In genomic region chr4:120755864-120756263, GRCh38 we compare ENCODE assay signal across 32 cellular contexts.
"Had no signal": no experiment of that assay in that cellular context is flagged by ENCODE, and none has a peak within 500 bp of the region (broad histone marks: within the 10 kb centered on the region; RNA-seq: fewer than 3 reads in every experiment).

No MANE protein-coding gene starts in this region.

- H3K36me3 ChIP-seq: adrenal gland, brain microvascular endothelial cell, breast epithelium had no signal

- H3K27me3 ChIP-seq: adrenal gland, body of pancreas, brain microvascular endothelial cell, breast epithelium had no signal

- ATAC-seq: activated CD8-positive, alpha-beta T cell treated with anti-CD3 and anti-CD28 coated beads for 36 hours; activated naive CD4-positive, alpha-beta T cell treated with anti-CD3 and anti-CD28 coated beads, Interleukin-2, amount 50 U/mL, for 72 hours; activated T-cell treated with anti-CD3 and anti-CD28 coated beads, Interleukin-2, amount 50 U/mL, for 4 hours; activated T-cell treated with anti-CD3 and anti-CD28 coated beads, Interleukin-2, amount 50 U/mL, for 72 hours; activated T-helper 17 cell treated with anti-CD3 and anti-CD28 coated beads, Interleukin-2, amount 50 U/mL, for 72 hours; body of pancreas had no signal

- H3K4me1 ChIP-seq: body of pancreas, breast epithelium had no signal

- FAIRE-seq: astrocyte, TTC549 had no signal

- DNase-seq: activated B cell treated with CpG ODN at 0.5 μM for 24 hours; activated CD4-positive, alpha-beta T cell treated with anti-CD3 and anti-CD28 coated beads for 4 hours; activated CD4-positive, alpha-beta T cell treated with anti-CD3 and anti-CD28 coated beads, Interleukin-2, amount 10 ng/mL, durations not matched to agents 7 days and 5 days; activated CD4-positive, alpha-beta T cell treated with anti-CD3 and anti-CD28 coated beads, Interleukin-2, amount 50 U/mL, for 48 hours; activated CD4-positive, CD25-positive, alpha-beta regulatory T cell treated with anti-CD3 and anti-CD28 coated beads, Interleukin-2, amount 50 U/mL, for 72 hours; activated CD8-positive, alpha-beta memory T cell treated with anti-CD3 and anti-CD28 coated beads, Interleukin-2, amount 50 U/mL, for 4 hours; activated CD8-positive, alpha-beta T cell treated with anti-CD3 and anti-CD28 coated beads for 36 hours; activated effector memory CD4-positive, alpha-beta T cell treated with anti-CD3 and anti-CD28 coated beads, Interleukin-2, amount 50 U/mL, for 16 hours; activated gamma-delta T cell treated with Interleukin-2 at 50 U/mL for 16 hours; activated naive CD4-positive, alpha-beta T cell; activated naive CD4-positive, alpha-beta T cell treated with anti-CD3 and anti-CD28 coated beads for 36 hours; activated naive CD4-positive, alpha-beta T cell treated with anti-CD3 and anti-CD28 coated beads, Interleukin-2, amount 50 U/mL, for 16 hours; activated naive CD8-positive, alpha-beta T cell treated with anti-CD3 and anti-CD28 coated beads for 36 hours; activated T-cell treated with anti-CD3 and anti-CD28 coated beads for 4 hours; activated T-cell treated with anti-CD3 and anti-CD28 coated beads, Interleukin-2, amount 50 U/mL, for 1 hour; activated T-cell treated with anti-CD3 and anti-CD28 coated beads, Interleukin-2, amount 50 U/mL, for 4 hours; activated T-cell treated with anti-CD3 and anti-CD28 coated beads, Interleukin-2, amount 50 U/mL, for 72 hours; adrenal gland; amniotic stem cell; aorta; body of pancreas; brain microvascular endothelial cell; central memory CD4-positive, alpha-beta T cell; T-helper 1 cell; T-helper 2 cell; T-helper 9 cell had no signal

- H3K9me3 ChIP-seq: adrenal gland, body of pancreas had no signal

- H3K27ac ChIP-seq: adrenal gland, body of pancreas, brain microvascular endothelial cell, breast epithelium, VCaP had no signal

- H3K4me3 ChIP-seq: adrenal gland, body of pancreas, breast epithelium had no signal
